22 cellular contexts compared by ENCODE assay signal in genomic region chr13:79283742-79284141, GRCh38.
"Had no signal": no experiment of that assay in that cellular context is flagged by ENCODE, and none has a peak within 500 bp of the region (broad histone marks: within the 10 kb centered on the region; RNA-seq: fewer than 3 reads in every experiment).

No MANE protein-coding gene starts in this region.

- H3K4me1 Mint-ChIP-seq: memory B cell; naive thymus-derived CD8-positive, alpha-beta T cell; nephron; stimulated activated effector memory CD8-positive, alpha-beta T cell treated with anti-CD3 and anti-CD28 coated beads, Interleukin-12 subunit alpha, Interleukin-12 subunit beta, amount 100 ng/mL, for 72 hours had no signal

- H3K9ac ChIP-seq: neural progenitor cell, parathyroid adenoma had no signal

- H3K36me3 ChIP-seq: heart left ventricle, left ventricle myocardium inferior, neural progenitor cell, neutrophil, right atrium auricular region, sigmoid colon, spleen, transverse colon, upper lobe of left lung had no signal

- ATAC-seq: heart left ventricle; naive thymus-derived CD8-positive, alpha-beta T cell had no signal

- H3K4me3 Mint-ChIP-seq: memory B cell; naive thymus-derived CD8-positive, alpha-beta T cell; nephron; neural progenitor cell; stimulated activated effector memory CD8-positive, alpha-beta T cell treated with anti-CD3 and anti-CD28 coated beads, Interleukin-12 subunit alpha, Interleukin-12 subunit beta, amount 100 ng/mL, for 72 hours; stimulated activated naive CD8-positive, alpha-beta T cell treated with anti-CD3 and anti-CD28 coated beads, Interleukin-15, Interleukin-2, amounts not matched to agents 100 ng/mL and 50 ng/mL, for 24 hours had no signal

- H2AFZ ChIP-seq: neural progenitor cell, parathyroid adenoma had no signal

- H3K9me3 Mint-ChIP-seq: memory B cell; naive thymus-derived CD8-positive, alpha-beta T cell; nephron; neural progenitor cell; stimulated activated effector memory CD8-positive, alpha-beta T cell treated with anti-CD3 and anti-CD28 coated beads, Interleukin-12 subunit alpha, Interleukin-12 subunit beta, amount 100 ng/mL, for 72 hours; stimulated activated naive CD8-positive, alpha-beta T cell treated with anti-CD3 and anti-CD28 coated beads, Interleukin-15, Interleukin-2, amounts not matched to agents 100 ng/mL and 50 ng/mL, for 24 hours had no signal

- H3K27me3 ChIP-seq: heart left ventricle, neural progenitor cell, neutrophil, right atrium auricular region, sigmoid colon, spleen, transverse colon, upper lobe of left lung had no signal

- DNase-seq: heart left ventricle; hypothalamus; islet precursor cell; left ventricle myocardium inferior; naive thymus-derived CD8-positive, alpha-beta T cell; occipital lobe; sigmoid colon; spleen; stimulated activated CD4-positive, alpha-beta T cell treated with anti-CD3 and anti-CD28 coated beads, Interleukin-4, amount 100 ng/mL, for 24 hours; stimulated activated naive CD4-positive, alpha-beta T cell; transverse colon; upper lobe of left lung had no signal

- H3K27me3 Mint-ChIP-seq: stimulated activated naive CD8-positive, alpha-beta T cell treated with anti-CD3 and anti-CD28 coated beads, Interleukin-15, Interleukin-2, amounts not matched to agents 100 ng/mL and 50 ng/mL, for 24 hours had no signal

- H3K27ac ChIP-seq: heart left ventricle, left ventricle myocardium inferior, neural progenitor cell, neutrophil, parathyroid adenoma, right atrium auricular region, sigmoid colon, spleen, transverse colon had no signal

- H3K4me1 ChIP-seq: heart left ventricle, left ventricle myocardium inferior, parathyroid adenoma, right atrium auricular region, sigmoid colon, spleen, transverse colon, upper lobe of left lung had no signal

- H3K4me3 ChIP-seq: heart left ventricle, left ventricle myocardium inferior, lung, neural progenitor cell, right atrium auricular region, sigmoid colon, spleen, transverse colon, upper lobe of left lung had no signal

- H3K27ac Mint-ChIP-seq: memory B cell; naive thymus-derived CD8-positive, alpha-beta T cell; nephron; neural progenitor cell; progenitor cell of endocrine pancreas; stimulated activated effector memory CD8-positive, alpha-beta T cell treated with anti-CD3 and anti-CD28 coated beads, Interleukin-12 subunit alpha, Interleukin-12 subunit beta, amount 100 ng/mL, for 72 hours; stimulated activated naive CD8-positive, alpha-beta T cell treated with anti-CD3 and anti-CD28 coated beads, Interleukin-15, Interleukin-2, amounts not matched to agents 100 ng/mL and 50 ng/mL, for 24 hours had no signal

- H3K9me3 ChIP-seq: heart left ventricle, left ventricle myocardium inferior, neutrophil, right atrium auricular region, sigmoid colon, spleen, transverse colon, upper lobe of left lung had no signal

- H3K79me2 ChIP-seq: parathyroid adenoma had no signal

- H3K4me2 ChIP-seq: neural progenitor cell had no signal

- H3K36me3 Mint-ChIP-seq: memory B cell; naive thymus-derived CD8-positive, alpha-beta T cell; neural progenitor cell; stimulated activated effector memory CD8-positive, alpha-beta T cell treated with anti-CD3 and anti-CD28 coated beads, Interleukin-12 subunit alpha, Interleukin-12 subunit beta, amount 100 ng/mL, for 72 hours had no signal
